ENCODE assay signal across 8 cellular contexts in genomic region chr6:158662607-158663464, GRCh38. TPM values are rescaled to one million over a fixed set of nuclear protein-coding genes. Genes with fewer than 3 reads are reported as not detected.
A peak's percentile ranks its signal among the peaks of the same experiment; 100 is the strongest.
DNase-seq lines count a peak whose midpoint lies in the region; ATAC-seq, FAIRE-seq and TF ChIP-seq lines count a peak whose summit lies in the region.

No MANE protein-coding gene starts in this region.

- no TSS peak for BruUV-seq in K562 (replicated peaks; lab: Mats Ljungman, UMichigan)

- ATAC-seq in K562 (peak; percentile 28), HG02642 (IDR thresholded peaks at IDR 0.05; ENCODE audit: poor library complexity, unreplicated experiment) (no peak)

- H2AFZ ChIP-seq in K562 (ENCODE audit: low read depth, low read length) (0 out of 2 replicates have a peak overlapping the region, but pooled peaks have one; percentile 7), MM.1S (ENCODE audit: low read length) (no peak overlapping the region)

- in situ Hi-C loops in K562 (cut with MboI): no loop called here

- H3K4me1 ChIP-seq in BLaER1 (peaks cover 11% of the 10 kb centered on the region; the same call in 1 of the 2 replicates), K562 (replicated peaks in 1 of 2; ENCODE audit: control insufficient read depth in 2 of 2, insufficient read depth in 2 of 2, low read length in 2 of 2) (peaks cover 0 to 3% of the 10 kb centered on the region in 2 experiments; a peak in 1 of 5 replicates), muscle layer of duodenum (ENCODE audit: control insufficient read depth in 1 of 2, insufficient read depth in 2 of 2, low read length in 2 of 2) (peaks cover 4 to 5% of the 10 kb centered on the region in 2 donors), MM.1S (ENCODE audit: low read length) (no peaks in the 10 kb centered on the region)

- H3K79me2 ChIP-seq in K562 (ENCODE audit: control insufficient read depth, insufficient read depth, low read length) (no peaks in the 10 kb centered on the region), MM.1S (ENCODE audit: low read length) (no peaks in the 10 kb centered on the region)

- H3K4me3 ChIP-seq in BLaER1: no peak overlapping the region
- no peak overlapping the region for H3K4me3 ChIP-seq in K562
- peak overlapping the region; percentile 39 to 47 for H3K4me3 ChIP-seq in muscle layer of duodenum (ENCODE audit: low read depth in 1 of 2, low read length in 2 of 2)
- H3K4me3 ChIP-seq in MM.1S (ENCODE audit: low read length): no peak overlapping the region

- H4K20me1 ChIP-seq in BLaER1 (peaks cover 6% of the 10 kb centered on the region; the same call in 1 of the 2 replicates), K562 (replicated peaks; ENCODE audit: control insufficient read depth, insufficient read depth, low read length) (peaks cover 4% of the 10 kb centered on the region), MM.1S (ENCODE audit: insufficient read depth, low read length) (no peaks in the 10 kb centered on the region)

- H3K9me3 ChIP-seq in BLaER1 (no peaks in the 10 kb centered on the region), K562 (replicated peaks; ENCODE audit: control insufficient read depth, insufficient read depth, low read depth, low read length) (no peaks in the 10 kb centered on the region), muscle layer of duodenum (ENCODE audit: control insufficient read depth in 1 of 2, low read length in 2 of 2) (no peaks in the 10 kb centered on the region), MM.1S (replicated peaks; ENCODE audit: insufficient read depth, low read length) (no peaks in the 10 kb centered on the region)

- TF ChIP-seq CTCF in K562 (IDR thresholded peaks at IDR 0.05 in 2 of 3, conservative IDR thresholded peaks at IDR 0.05 in 1 of 3; ENCODE audit: insufficient read depth in 2 of 3, low read depth in 1 of 3, low read length in 3 of 3): no peak
- no peak for TF ChIP-seq CTCF in MM.1S (IDR thresholded peaks at IDR 0.05; ENCODE audit: low read length)

- DNase-seq in LHCN-M2 (ENCODE audit: low read depth) (peak; percentile 95), K562 (ENCODE audit: extremely low read depth in 1 of 4, low spot score in 3 of 4) (no peak), MM.1S (no peak), UCSD-AML1 (lab: John Stamatoyannopoulos, UW; ENCODE audit: unreplicated experiment) (no peak), NCI-H510A (lab: John Stamatoyannopoulos, UW) (no peak)

- H3K4me2 ChIP-seq in BLaER1 (peak overlapping the region; percentile 17; the same call in 1 of the 2 replicates), K562 (ENCODE audit: insufficient read depth, low read length) (no peak overlapping the region), MM.1S (ENCODE audit: low read depth, low read length) (no peak overlapping the region)

- intact Hi-C loops in K562 (cut with micrococcal nuclease): no loop called here

- no peak for TF ChIP-seq EP300 in K562 (IDR thresholded peaks at IDR 0.05; ENCODE audit: low read length)

- POLR2A ChIA-PET in K562 (lab: Yijun Ruan, JAX): interaction anchor here (0.6 to 1.5 kb wide), 7 partner anchors 10 to 430 kb away, joined by 3 to 5 read pairs (median 3); partner anchors contain the start of genes DYNLT1 and RSPH3

- FAIRE-seq in K562 (lab: Jason Lieb, UNC): peak; percentile 67

- CTCF ChIA-PET in K562 (lab: Yijun Ruan, JAX; ENCODE audit: low intra/inter-chr PET ratio): interaction anchor here (0.7 to 0.9 kb wide), 2 partner anchors 310 to 442 kb away, joined by 3 read pairs; no protein-coding TSS in a partner anchor

- H3F3A ChIP-seq in MM.1S (ENCODE audit: insufficient read depth, low read length): no peaks in the 10 kb centered on the region

- TF ChIP-seq RAD21 in K562 (CRISPR knock-in tag; conservative IDR thresholded peaks at IDR 0.05 in 1 of 2, IDR thresholded peaks at IDR 0.05 in 1 of 2): no peak

- TF ChIP-seq POLR2A in K562 (conservative IDR thresholded peaks at IDR 0.05): no peak

- H3K36me3 ChIP-seq in BLaER1 (no peaks in the 10 kb centered on the region), K562 (ENCODE audit: control insufficient read depth, insufficient read depth, low read length) (no peaks in the 10 kb centered on the region), muscle layer of duodenum (ENCODE audit: control insufficient read depth in 1 of 2, insufficient read depth in 2 of 2, low read length in 2 of 2) (no peaks in the 10 kb centered on the region), MM.1S (replicated peaks; ENCODE audit: insufficient read depth, low read length) (no peaks in the 10 kb centered on the region)

- H3K9me1 ChIP-seq in K562 (ENCODE audit: control insufficient read depth, insufficient read depth, low read length): no peaks in the 10 kb centered on the region

- H3K9me2 ChIP-seq in MM.1S (replicated peaks; ENCODE audit: insufficient read depth, low read length): no peaks in the 10 kb centered on the region

- H3K27me3 ChIP-seq in BLaER1 (peaks cover 64% of the 10 kb centered on the region), K562 (ENCODE audit: control insufficient read depth in 2 of 2, insufficient read depth in 2 of 2, low read length in 2 of 2) (peaks cover 63 to 73% of the 10 kb centered on the region in 2 experiments), muscle layer of duodenum (ENCODE audit: low read depth, low read length) (no peaks in the 10 kb centered on the region), MM.1S (replicated peaks; ENCODE audit: insufficient read depth, low read length) (no peaks in the 10 kb centered on the region)

- H3K27ac ChIP-seq in BLaER1: no peak overlapping the region
- no peak overlapping the region for H3K27ac ChIP-seq in K562 (ENCODE audit: extremely low read depth, low read depth, low read length)
- H3K27ac ChIP-seq in muscle layer of duodenum (ENCODE audit: low read length): peak overlapping the region; percentile 4
- H3K27ac ChIP-seq in MM.1S (ENCODE audit: low read length): no peak overlapping the region

- no peak overlapping the region for H3K9ac ChIP-seq in BLaER1
- no peak overlapping the region for H3K9ac ChIP-seq in K562 (ENCODE audit: insufficient read depth in 1 of 2, low read depth in 2 of 2, low read length in 2 of 2)
- no peak overlapping the region for H3K9ac ChIP-seq in MM.1S (ENCODE audit: low read length)

- WGBS in K562 (ENCODE audit: insufficient coverage, low coverage, missing lambda C conversion rate): 10% methylated on average over 24 of the region's 24 CpGs

TF ChIP-seq in K562, 482 proteins besides CTCF, POLR2A, EP300 and RAD21 (continues in another document):
- TF ChIP-seq CBX2 (IDR thresholded peaks at IDR 0.05; ENCODE audit: insufficient read depth, low read length, poor library complexity, severe bottlenecking): peak; percentile 96
- TF ChIP-seq ZNF740 (CRISPR knock-in tag; IDR thresholded peaks at IDR 0.05): no peak
- no peak for TF ChIP-seq ZNF740 (tag; IDR thresholded peaks at IDR 0.05)
- TF ChIP-seq CTBP1 (IDR thresholded peaks at IDR 0.05; ENCODE audit: borderline replicate concordance): no peak

RNA-seq across cellular contexts. Expression of gene SYTL3, which starts 13.0 kb away (rescaled TPM):
- total RNA-seq in LHCN-M2 (2014; rRNA removed): 9.5 and 13.8 TPM in 2 replicates
- polyA plus RNA-seq in LHCN-M2 (2012): 4.8 TPM
- 0.62 and 0.69 TPM in 2 replicates for total RNA-seq in K562 (2011; cell fraction: chromatin; rRNA removed; ENCODE audit: low replicate concordance)
- 0.13 and 0.50 TPM in 2 replicates for total RNA-seq in K562 (2011; cell fraction: nucleolus; rRNA removed)
- 0.15 and 0.38 TPM in 2 replicates for total RNA-seq in K562 (2011; cell fraction: nucleoplasm; rRNA removed)
- total RNA-seq in K562 (2014; rRNA removed): 0.05 and 0.61 TPM in 2 replicates
- 0.16 and 0.25 TPM in 2 replicates for total RNA-seq in K562 (2014; rRNA removed; fragmentation: Illumina TruSeq; extraction: Trizol)
- 0.11 and 0.18 TPM in 2 replicates for total RNA-seq in K562 (2015; rRNA removed; fragmentation: Illumina TruSeq; extraction: Trizol)
- 0.11 and 0.35 TPM in 2 replicates for total RNA-seq in K562 (2021)
- 0.12 and 0.46 TPM in 2 replicates for polyA plus RNA-seq in K562 (2011; rRNA removed)
- 0.22 and 0.39 TPM in 2 replicates for polyA plus RNA-seq in K562 (2011; cell fraction: cytosol; rRNA removed)
- 0.24 and 0.38 TPM in 2 replicates for polyA plus RNA-seq in K562 (2011; cell fraction: nucleus; rRNA removed)
- polyA plus RNA-seq in K562 (2012): 0.17 and 0.35 TPM in 2 replicates
- polyA plus RNA-seq in K562 (2014; fragmentation: Illumina TruSeq; extraction: Trizol): 0.16 and 0.17 TPM in 2 replicates
- polyA plus RNA-seq in K562 (2014; fragmentation: Nextera tagmentation; extraction: Ambion mirVana): under 1 TPM in 1 of 2 experiments, not detected in 1; 0.06 TPM
- 0.04 TPM in 2 replicates for polyA plus RNA-seq in K562 (2014; rRNA removed)
- 0.21 and 0.39 TPM in 2 replicates for polyA minus RNA-seq in K562 (2011; rRNA and poly(A)+ RNA removed)
- not detected in 2 replicates for polyA minus RNA-seq in K562 (2011; cell fraction: cytosol; rRNA and poly(A)+ RNA removed)
- 0.13 and 0.33 TPM in 2 replicates for polyA minus RNA-seq in K562 (2011; cell fraction: nucleus; rRNA and poly(A)+ RNA removed)

RNA-seq across cellular contexts. Expression of gene DYNLT1, which starts 18.3 kb away (rescaled TPM):
- total RNA-seq in LHCN-M2 (2014; rRNA removed): 90.4 and 99.8 TPM in 2 replicates
- polyA plus RNA-seq in LHCN-M2 (2012): 332 TPM
- 58.0 and 71.5 TPM in 2 replicates for total RNA-seq in K562 (2011; cell fraction: chromatin; rRNA removed; ENCODE audit: low replicate concordance)
- 42.2 and 43.2 TPM in 2 replicates for total RNA-seq in K562 (2011; cell fraction: nucleolus; rRNA removed)
- 65.8 and 91.8 TPM in 2 replicates for total RNA-seq in K562 (2011; cell fraction: nucleoplasm; rRNA removed)
- 42.2 and 50.0 TPM in 2 replicates for total RNA-seq in K562 (2014; rRNA removed)
- 70.3 and 75.7 TPM in 2 replicates for total RNA-seq in K562 (2014; rRNA removed; fragmentation: Illumina TruSeq; extraction: Trizol)
- 52.8 and 57.3 TPM in 2 replicates for total RNA-seq in K562 (2015; rRNA removed; fragmentation: Illumina TruSeq; extraction: Trizol)
- total RNA-seq in K562 (2021): 98.5 and 103 TPM in 2 replicates
- polyA plus RNA-seq in K562 (2011; rRNA removed): 324 and 368 TPM in 2 replicates
- polyA plus RNA-seq in K562 (2011; cell fraction: cytosol; rRNA removed): 189 and 261 TPM in 2 replicates
- 136 and 203 TPM in 2 replicates for polyA plus RNA-seq in K562 (2011; cell fraction: nucleus; rRNA removed)
- 107 and 174 TPM in 2 replicates for polyA plus RNA-seq in K562 (2012)
- 130 TPM in 2 replicates for polyA plus RNA-seq in K562 (2014; fragmentation: Illumina TruSeq; extraction: Trizol)
- polyA plus RNA-seq in K562 (2014; fragmentation: Nextera tagmentation; extraction: Ambion mirVana): 100 to 1,000 TPM; 489 to 583 TPM
- 127 and 142 TPM in 2 replicates for polyA plus RNA-seq in K562 (2014; rRNA removed)
- 150 and 163 TPM in 2 replicates for polyA minus RNA-seq in K562 (2011; rRNA and poly(A)+ RNA removed)
- 30.3 and 31.2 TPM in 2 replicates for polyA minus RNA-seq in K562 (2011; cell fraction: cytosol; rRNA and poly(A)+ RNA removed)
- polyA minus RNA-seq in K562 (2011; cell fraction: nucleus; rRNA and poly(A)+ RNA removed): 17.0 and 23.3 TPM in 2 replicates

Comparison
In these comparisons a context has a peak if more than half of its experiments do, and no peak if none do; other contexts are left out.
1. H3K4me3 ChIP-seq: peak in muscle layer of duodenum (2 of 2); none in BLaER1 (single experiment), K562 (single experiment) and MM.1S (single experiment).